ENCODE assay signal across 8 cellular contexts in the genomic region with DNA sequence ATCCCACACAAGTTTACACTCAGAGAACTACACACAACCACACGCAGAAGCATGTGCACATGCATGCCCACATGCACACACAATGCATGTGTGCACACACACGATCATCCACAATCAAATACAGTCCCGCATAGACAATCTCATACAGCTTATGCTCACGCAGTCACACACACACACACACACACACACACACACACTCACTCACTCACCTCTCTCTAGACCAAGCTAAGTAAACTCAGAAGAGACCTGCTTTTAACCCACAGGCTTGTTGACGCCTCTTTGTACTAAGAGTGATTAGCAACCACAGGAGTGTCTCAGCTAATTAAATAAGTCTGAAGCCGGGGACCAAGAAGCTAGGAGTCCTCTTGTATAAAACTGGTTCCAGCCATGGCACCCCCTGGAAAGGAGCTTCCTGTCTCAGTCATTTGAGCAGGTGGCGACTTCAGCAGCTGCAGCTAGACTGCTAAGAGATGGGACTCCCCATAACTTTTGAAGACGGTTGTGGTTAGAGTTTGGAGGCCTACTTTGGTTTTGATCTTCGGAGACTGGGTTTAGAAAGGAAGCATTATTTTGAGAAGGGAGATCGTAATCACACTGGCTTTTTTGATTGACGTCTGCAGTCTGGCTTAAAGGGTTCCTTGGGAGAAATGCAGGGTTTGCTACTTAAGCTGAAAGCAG.
DNase-seq lines count a peak whose midpoint lies in the region; ATAC-seq lines count a peak whose summit lies in the region.

No MANE protein-coding gene starts in this region.

- H3K4me1 Mint-ChIP-seq in IgD-negative memory B cell = peaks cover 8 to 19% (median 9%) of the 10 kb centered on the region in 3 donors
- peaks cover 14 to 40% (median 39%) of the 10 kb centered on the region in 4 donors for H3K4me1 Mint-ChIP-seq in naive thymus-derived CD8-positive, alpha-beta T cell

- H3K27me3 Mint-ChIP-seq in IgD-negative memory B cell = no peaks in the 10 kb centered on the region
- H3K27me3 Mint-ChIP-seq in naive thymus-derived CD8-positive, alpha-beta T cell = peaks cover 2 to 27% (median 11%) of the 10 kb centered on the region in 5 donors

- peak; percentile 61 for ATAC-seq in GM21367 (IDR thresholded peaks at IDR 0.05; ENCODE audit: unreplicated experiment)
- peak; percentile 95 to 97 for ATAC-seq in naive thymus-derived CD8-positive, alpha-beta T cell

- H3K9me3 Mint-ChIP-seq in IgD-negative memory B cell = no peaks in the 10 kb centered on the region
- peaks cover 0 to 30% (median 0%) of the 10 kb centered on the region in 9 donors for H3K9me3 Mint-ChIP-seq in naive thymus-derived CD8-positive, alpha-beta T cell

- peak overlapping the region in 1 of 4 donors; percentile 72 for H3K4me3 Mint-ChIP-seq in IgD-negative memory B cell
- H3K4me3 Mint-ChIP-seq in naive thymus-derived CD8-positive, alpha-beta T cell = peak overlapping the region; percentile 33 to 81 (median 57)

- DNase-seq in COR-L47 (lab: John Stamatoyannopoulos, UW) (peak; percentile 10), SHP77 treated with DMSO at 0.1 percent for 48 hours (lab: John Stamatoyannopoulos, UW) (no peak), EL (no peak), NCI-H2227 (lab: John Stamatoyannopoulos, UW; ENCODE audit: unreplicated experiment) (no peak)
- DNase-seq in activated CD8-positive, alpha-beta memory T cell treated with anti-CD3 and anti-CD28 coated beads for 4 hours (ENCODE audit: low read depth in 2 of 2) = peak; percentile 29 to 30
- peak in 9 of 10 donors; percentile 11 to 88 (median 72) for DNase-seq in naive thymus-derived CD8-positive, alpha-beta T cell

- peak overlapping the region in 2 of 3 donors; percentile 9 to 52 for H3K27ac Mint-ChIP-seq in IgD-negative memory B cell
- H3K27ac Mint-ChIP-seq in naive thymus-derived CD8-positive, alpha-beta T cell = peak overlapping the region; percentile 4 to 93 (median 80)

- H3K36me3 Mint-ChIP-seq in IgD-negative memory B cell = no peaks in the 10 kb centered on the region
- H3K36me3 Mint-ChIP-seq in naive thymus-derived CD8-positive, alpha-beta T cell = no peaks in the 10 kb centered on the region

- POLR2A ChIA-PET in naive thymus-derived CD8-positive, alpha-beta T cell (lab: Charles Lee) = interaction anchor here (1.0 kb wide), 1 partner anchor 45 kb away, joined by 4 read pairs; no protein-coding TSS in a partner anchor

Comparison
In these comparisons a context has a peak if more than half of its experiments do, and no peak if none do; other contexts are left out.
1. DNase-seq: peak in COR-L47 (single experiment), activated CD8-positive, alpha-beta memory T cell treated with anti-CD3 and anti-CD28 coated beads for 4 hours (2 of 2) and naive thymus-derived CD8-positive, alpha-beta T cell (9 of 10); none in SHP77 treated with DMSO at 0.1 percent for 48 hours (single experiment), EL (single experiment) and NCI-H2227 (single experiment).